In genomic region chr6:136474241-136474640, GRCh38 we compare ENCODE assay signal across 4 cellular contexts.
"Had no signal": no experiment of that assay in that cellular context is flagged by ENCODE, and none has a peak within 500 bp of the region (broad histone marks: within the 10 kb centered on the region; RNA-seq: fewer than 3 reads in every experiment).

No MANE protein-coding gene starts in this region.

- ATAC-seq: GM23338, HepG2 had no signal

- DNase-seq: H9 had no signal

- H3K4me3 ChIP-seq: GM23338 had no signal

- H3K27ac ChIP-seq: HL-60 had no signal
